Comparison of ENCODE assay signal across 8 cellular contexts in the genomic region with DNA sequence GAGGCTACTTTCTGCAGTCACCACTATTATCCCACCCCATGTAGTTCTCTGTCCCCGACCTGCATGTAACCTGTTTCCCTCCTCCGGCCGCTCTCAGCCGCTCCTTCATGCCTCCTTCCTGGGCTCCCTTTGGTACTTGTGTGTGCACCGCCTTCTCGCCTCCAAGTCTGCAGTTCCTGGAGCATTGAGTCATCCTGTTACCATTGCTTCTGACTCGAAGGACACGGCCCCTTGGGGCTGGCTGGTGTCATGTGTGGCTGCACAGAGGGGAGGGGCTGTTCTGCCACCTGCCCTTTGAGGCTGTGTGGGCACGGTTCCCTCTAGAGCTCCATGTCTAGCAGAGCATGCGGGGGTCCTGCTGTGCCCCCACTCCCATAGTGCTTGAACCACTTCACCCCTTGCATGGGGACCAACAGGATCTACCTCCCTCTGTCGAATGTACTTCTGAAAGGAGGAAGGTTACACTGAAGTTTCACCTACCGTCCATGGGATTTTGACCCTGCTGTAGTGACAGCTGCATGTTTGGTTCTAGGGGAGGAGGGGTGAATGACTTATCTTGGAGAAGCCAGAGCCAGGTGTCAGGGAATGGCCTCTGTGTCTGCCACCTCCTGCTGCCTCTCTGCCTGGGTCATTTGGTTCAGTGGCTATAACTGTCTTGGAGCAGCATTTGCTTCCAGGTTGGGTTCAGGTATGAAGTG. TPM values are rescaled to one million over a fixed set of nuclear protein-coding genes. Genes with fewer than 3 reads are reported as not detected.
DNase-seq lines count a peak whose midpoint lies in the region; ATAC-seq and FAIRE-seq lines count a peak whose summit lies in the region.

No MANE protein-coding gene starts in this region.

- H3K4me3 Mint-ChIP-seq in activated T-cell treated with anti-CD3 and anti-CD28 coated beads, Interleukin-2, amount 50 U/mL, for 4 hours, result peak overlapping the region; percentile 75

- H3K27me3 Mint-ChIP-seq in activated T-cell treated with anti-CD3 and anti-CD28 coated beads, Interleukin-2, amount 50 U/mL, for 4 hours (ENCODE audit: low read depth), result no peaks in the 10 kb centered on the region

- no peaks in the 10 kb centered on the region for H3K36me3 Mint-ChIP-seq in activated T-cell treated with anti-CD3 and anti-CD28 coated beads, Interleukin-2, amount 50 U/mL, for 4 hours (ENCODE audit: insufficient read depth)

- DNase-seq in DMS53 (lab: John Stamatoyannopoulos, UW) (peak; percentile 70), NCI-H2171 treated with DMSO at 0.1 percent for 48 hours (lab: John Stamatoyannopoulos, UW) (peak; percentile 75), iris pigment epithelial cell (ENCODE audit: low read depth) (peak; percentile 82), HTR-8/SVneo (ENCODE audit: insufficient read length, low spot score) (no peak)
- DNase-seq in activated T-cell treated with anti-CD3 and anti-CD28 coated beads, Interleukin-2, amount 50 U/mL, for 4 hours, result peak; percentile 48
- peak; percentile 53 to 55 for DNase-seq in stimulated activated CD8-positive, alpha-beta memory T cell treated with anti-CD3 and anti-CD28 coated beads, Interleukin-2, amount 100 ng/mL, for 48 hours (ENCODE audit: low read depth in 2 of 2)

- FAIRE-seq in HTR-8/SVneo (lab: Jason Lieb, UNC), result no peak

- H3K9me3 Mint-ChIP-seq in activated T-cell treated with anti-CD3 and anti-CD28 coated beads, Interleukin-2, amount 50 U/mL, for 4 hours, result no peaks in the 10 kb centered on the region

- ATAC-seq in GM21619 (IDR thresholded peaks at IDR 0.05; ENCODE audit: unreplicated experiment) (peak; percentile 62), GM21381 (IDR thresholded peaks at IDR 0.05; ENCODE audit: unreplicated experiment) (no peak)
- peak; percentile 77 to 80 for ATAC-seq in activated T-cell treated with anti-CD3 and anti-CD28 coated beads, Interleukin-2, amount 50 U/mL, for 4 hours

- peaks cover 99% of the 10 kb centered on the region for H3K4me1 Mint-ChIP-seq in activated T-cell treated with anti-CD3 and anti-CD28 coated beads, Interleukin-2, amount 50 U/mL, for 4 hours (ENCODE audit: low read depth)

RNA-seq across cellular contexts. Expression of gene BCR, which starts 39.6 kb away (rescaled TPM):
- total RNA-seq in activated T-cell treated with anti-CD3 and anti-CD28 coated beads, Interleukin-2, amount 50 U/mL, for 4 hours, result 10 to 100 TPM; 58.2 to 63.1 (median 61.3) TPM
